Comparison of ENCODE assay signal across 7 cellular contexts in genomic region chr5:55877655-55878054, GRCh38. TPM values are rescaled to one million over a fixed set of nuclear protein-coding genes. Genes with fewer than 3 reads are reported as not detected.
"Had no signal": no experiment of that assay in that cellular context is flagged by ENCODE, and none has a peak within 500 bp of the region (broad histone marks: within the 10 kb centered on the region; RNA-seq: fewer than 3 reads in every experiment).

No MANE protein-coding gene starts in this region.

- FAIRE-seq: G401.6, GM12891, GM12892, GM18507 had no signal

- DNase-seq: GDM1, GF-D8 had no signal

RNA-seq across cellular contexts. Expression of gene IL31RA, which starts 26.5 kb away (rescaled TPM):
- total RNA-seq: G401 had no signal
